ENCODE assay signal across 8 cellular contexts in the genomic region with DNA sequence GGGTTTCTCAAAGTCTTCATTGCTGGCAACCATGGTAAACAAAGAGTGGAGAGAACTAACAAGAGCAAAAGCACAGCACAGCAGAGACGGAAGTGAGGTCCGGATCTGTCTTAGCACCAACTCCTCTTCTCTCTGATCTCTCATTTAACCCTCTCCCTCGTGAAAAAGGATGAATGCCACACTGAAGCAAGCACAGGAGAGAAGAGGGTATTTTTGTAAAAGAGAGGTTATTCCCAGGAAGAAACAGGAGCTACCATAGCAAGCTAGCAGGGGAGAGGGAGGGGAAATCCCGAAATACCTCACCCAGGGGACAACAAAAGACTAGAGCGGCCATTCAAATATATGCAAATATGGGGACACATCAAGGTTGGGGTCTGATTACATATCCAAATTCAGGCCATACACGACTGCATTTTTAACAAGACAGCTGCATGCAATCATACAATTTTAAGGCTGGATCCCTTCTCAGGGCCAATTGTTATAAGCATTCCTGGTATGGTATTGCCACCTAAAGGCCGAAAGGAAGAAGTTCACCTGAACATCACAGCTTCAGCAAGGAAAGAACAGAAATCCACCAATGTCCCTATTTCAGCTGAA.
DNase-seq lines count a peak whose midpoint lies in the region; ATAC-seq lines count a peak whose summit lies in the region.

No MANE protein-coding gene starts in this region.

- H3K27ac Mint-ChIP-seq in activated naive CD8-positive, alpha-beta T cell treated with anti-CD3 and anti-CD28 coated beads, Interleukin-2, amount 50 U/mL, for 24 hours, result peak overlapping the region; percentile 87

- H3K9me3 Mint-ChIP-seq in activated naive CD8-positive, alpha-beta T cell treated with anti-CD3 and anti-CD28 coated beads, Interleukin-2, amount 50 U/mL, for 24 hours, result peaks cover 11% of the 10 kb centered on the region

- H3K4me1 Mint-ChIP-seq in activated naive CD8-positive, alpha-beta T cell treated with anti-CD3 and anti-CD28 coated beads, Interleukin-2, amount 50 U/mL, for 24 hours, result peaks cover 80% of the 10 kb centered on the region

- peaks cover 23% of the 10 kb centered on the region for H3K36me3 Mint-ChIP-seq in activated naive CD8-positive, alpha-beta T cell treated with anti-CD3 and anti-CD28 coated beads, Interleukin-2, amount 50 U/mL, for 24 hours (ENCODE audit: low read depth)

- ATAC-seq in GM18873 (IDR thresholded peaks at IDR 0.05; ENCODE audit: low FRiP score, unreplicated experiment), result peak; percentile 62
- ATAC-seq in HG03139 (IDR thresholded peaks at IDR 0.05; ENCODE audit: unreplicated experiment), result peak; percentile 68
- ATAC-seq in activated naive CD8-positive, alpha-beta T cell treated with anti-CD3 and anti-CD28 coated beads, Interleukin-2, amount 50 U/mL, for 24 hours, result peak; percentile 76
- no peak for ATAC-seq in HG03565 (IDR thresholded peaks at IDR 0.05; ENCODE audit: unreplicated experiment)

- DNase-seq in DMS114 treated with DMSO at 0.1 percent for 48 hours (lab: John Stamatoyannopoulos, UW; ENCODE audit: unreplicated experiment) (peak; percentile 4), NCI-H2196 (lab: John Stamatoyannopoulos, UW; ENCODE audit: unreplicated experiment) (peak; percentile 31), iPS-NIHi11 (ENCODE audit: low spot score) (peak; percentile 28), stromal cell of bone marrow (ENCODE audit: low read depth) (peak; percentile 26)
- DNase-seq in activated naive CD8-positive, alpha-beta T cell treated with anti-CD3 and anti-CD28 coated beads, Interleukin-2, amount 50 U/mL, for 24 hours, result no peak

- no peaks in the 10 kb centered on the region for H3K27me3 Mint-ChIP-seq in activated naive CD8-positive, alpha-beta T cell treated with anti-CD3 and anti-CD28 coated beads, Interleukin-2, amount 50 U/mL, for 24 hours

- peak overlapping the region; percentile 58 for H3K4me3 Mint-ChIP-seq in activated naive CD8-positive, alpha-beta T cell treated with anti-CD3 and anti-CD28 coated beads, Interleukin-2, amount 50 U/mL, for 24 hours
